Comparison of ENCODE assay signal across 19 cellular contexts in the genomic region with DNA sequence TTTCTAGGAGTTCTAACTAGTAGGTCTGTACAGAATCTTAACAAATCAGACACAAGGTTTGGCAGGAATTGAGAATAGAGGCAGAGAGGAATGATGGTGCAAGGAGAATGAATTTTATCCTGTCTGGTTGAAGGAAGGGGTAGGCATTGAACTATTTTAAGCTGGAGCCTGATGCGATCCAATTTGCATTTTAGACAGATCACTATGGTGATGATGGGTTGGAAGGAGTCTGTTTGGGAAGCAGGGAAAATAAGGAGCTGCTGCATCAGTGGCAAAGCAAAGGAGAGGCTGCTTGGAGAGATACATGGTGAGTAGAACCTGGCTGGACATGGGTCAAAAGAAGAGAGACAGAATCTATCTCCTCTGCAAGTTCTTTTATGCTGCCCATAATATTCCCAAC.
A peak's percentile ranks its signal among the peaks of the same experiment; 100 is the strongest.
DNase-seq lines count a peak whose midpoint lies in the region; ATAC-seq and TF ChIP-seq lines count a peak whose summit lies in the region.
"Had no signal": no experiment of that assay in that cellular context is flagged by ENCODE, and none has a peak within 500 bp of the region (broad histone marks: within the 10 kb centered on the region; RNA-seq: fewer than 3 reads in every experiment).

No MANE protein-coding gene starts in this region.

- no peaks in the 10 kb centered on the region for H3K9me1 ChIP-seq in IMR-90 (ENCODE audit: insufficient read depth, low read length)

- H4K20me1 ChIP-seq in IMR-90 (ENCODE audit: insufficient read depth, low read length) (no peaks in the 10 kb centered on the region), osteoblast (ENCODE audit: insufficient read depth, low read length) (no peaks in the 10 kb centered on the region)

- WGBS in IMR-90 (ENCODE audit: extremely low coverage in 2 of 2, insufficient read length in 1 of 2), 2 experiments: 89% methylated on average over 1 of the region's 1 CpG; no CpG with 5 or more reads in 1 of the 2 experiments
- 73% methylated on average over 1 of the region's 1 CpG for WGBS in esophagus muscularis mucosa
- 82 to 86% methylated on average over 1 of the region's 1 CpG for WGBS in lower leg skin, 2 donors

- in situ Hi-C loops in IMR-90 (cut with MboI; ENCODE audit: low sequenced_read_pairs): no loop called here

- H4K8ac ChIP-seq in IMR-90 (ENCODE audit: low read depth in 2 of 2, low read length in 2 of 2): peak overlapping the region in 1 of 2 experiments; percentile 54; a peak in 1 of 4 replicates

- H3K9ac ChIP-seq in IMR-90 (ENCODE audit: low read depth, low read length): no peak overlapping the region; the same call in 1 of the 2 replicates

- H2AK9ac ChIP-seq in IMR-90 (replicated peaks; ENCODE audit: low read depth, low read length, poor library complexity): no peak overlapping the region

- no peak for TF ChIP-seq EP300 in esophagus muscularis mucosa (IDR thresholded peaks at IDR 0.05)

- H2BK120ac ChIP-seq in IMR-90 (ENCODE audit: low read depth, low read length): peak overlapping the region; percentile 57

- H3K79me2 ChIP-seq in osteoblast (ENCODE audit: insufficient read depth, low read length): no peaks in the 10 kb centered on the region

- ATAC-seq in IMR-90 (ENCODE audit: low read depth): no peak
- ATAC-seq: Right ventricle myocardium inferior had no signal

- H3K23ac ChIP-seq in IMR-90 (ENCODE audit: low read depth, low read length): no peak overlapping the region

- peaks cover 5% of the 10 kb centered on the region for H3K4me1 ChIP-seq in IMR-90 (ENCODE audit: control insufficient read depth, insufficient read depth, low read length)
- H3K4me1 ChIP-seq in osteoblast (ENCODE audit: insufficient read depth, low read length): peaks cover 6% of the 10 kb centered on the region
- no peaks in the 10 kb centered on the region for H3K4me1 ChIP-seq in esophagus muscularis mucosa
- H3K4me1 ChIP-seq: SJSA1 had no signal

- H3K27ac ChIP-seq in IMR-90 (ENCODE audit: insufficient read depth, low read length): peak overlapping the region; percentile 83; the same call in 1 of the 2 replicates
- no peak overlapping the region for H3K27ac ChIP-seq in osteoblast (ENCODE audit: low read depth, low read length)
- H3K27ac ChIP-seq in esophagus muscularis mucosa (replicated peaks in 1 of 4): no peak overlapping the region
- H3K27ac ChIP-seq: C4-2B, SJSA1 had no signal

- POLR2A ChIA-PET in IMR-90 (lab: Charles Lee; ENCODE audit: unreplicated experiment): no interaction called here

- no peak for TF ChIP-seq POLR2A in IMR-90 (IDR thresholded peaks at IDR 0.05; ENCODE audit: low read depth, low read length)
- no peak for TF ChIP-seq POLR2A in esophagus muscularis mucosa (IDR thresholded peaks at IDR 0.05; ENCODE audit: low read depth)
- TF ChIP-seq POLR2A in lower leg skin (IDR thresholded peaks at IDR 0.05): no peak

- no peak overlapping the region for H3K56ac ChIP-seq in IMR-90 (ENCODE audit: extremely low read depth, insufficient read depth, low read length)

- H2AK5ac ChIP-seq in IMR-90 (ENCODE audit: low read depth, low read length): no peak overlapping the region; the same call in 1 of the 2 replicates

- intact Hi-C loops in IMR-90 (cut with micrococcal nuclease): loop anchor here (2.0 kb wide), 1 partner anchor 164 kb away; the partner anchor contains the start of gene STXBP5
- intact Hi-C loops in esophagus muscularis mucosa (cut with DNase I): no loop called here
- intact Hi-C loops in lower leg skin (cut with DNase I; ENCODE audit: low total_unique reads): no loop called here

- peak overlapping the region; percentile 59; the same call in 1 of the 2 replicates for H2BK20ac ChIP-seq in IMR-90 (ENCODE audit: low read depth, low read length)

- DNase-seq in IMR-90 (no peak), dedifferentiated amniotic fluid mesenchymal stem cell (ENCODE audit: extremely low spot score) (peak; percentile 17), osteoblast (ENCODE audit: insufficient read length, low spot score, missing footprints) (peak; percentile 5), dermis blood vessel endothelial cell (no peak), esophagus muscularis mucosa (ENCODE audit: extremely low spot score) (no peak), lower leg skin (ENCODE audit: low spot score in 2 of 2) (no peak)
- no peak for DNase-seq in NK-92 treated with Interleukin-12 subunit alpha and Interleukin-12 subunit beta, amount 100 ng/mL, for 24 hours (lab: John Stamatoyannopoulos, UW)
- DNase-seq: AML-193, DMS53, GDM1, Karpas-422, MV-4-11, NCI-H1105 treated with DMSO at 0.1 percent for 48 hours, NCI-H2081, NCI-H2171, NCI-H524 treated with DMSO at 0.1 percent for 48 hours had no signal

- TF ChIP-seq CTCF in IMR-90 (conservative IDR thresholded peaks at IDR 0.05; ENCODE audit: low read depth, low read length): no peak
- no peak for TF ChIP-seq CTCF in osteoblast (IDR thresholded peaks at IDR 0.05; ENCODE audit: extremely low read depth, low read depth, low read length)
- TF ChIP-seq CTCF in esophagus muscularis mucosa (IDR thresholded peaks at IDR 0.05): no peak
- no peak for TF ChIP-seq CTCF in lower leg skin (IDR thresholded peaks at IDR 0.05)

- no peaks in the 10 kb centered on the region for H3K36me3 ChIP-seq in IMR-90 (ENCODE audit: control insufficient read depth, insufficient read depth, low read length)
- no peaks in the 10 kb centered on the region for H3K36me3 ChIP-seq in osteoblast (ENCODE audit: insufficient read depth, low read length)
- no peaks in the 10 kb centered on the region for H3K36me3 ChIP-seq in esophagus muscularis mucosa
- H3K36me3 ChIP-seq: SJSA1 had no signal

- peak overlapping the region; percentile 66 for H3K4ac ChIP-seq in IMR-90 (ENCODE audit: low read depth, low read length)

- H2BK5ac ChIP-seq in IMR-90 (ENCODE audit: low read depth, low read length, poor library complexity, severe bottlenecking): peak overlapping the region; percentile 41

- H2AFZ ChIP-seq in IMR-90 (replicated peaks; ENCODE audit: low read length, poor library complexity): no peak overlapping the region
- peak overlapping the region; percentile 2 for H2AFZ ChIP-seq in osteoblast (ENCODE audit: low read length)

- H4K91ac ChIP-seq in IMR-90 (ENCODE audit: insufficient read depth, low read depth, low read length): no peak overlapping the region

- 0 out of 2 replicates have a peak overlapping the region, but pooled peaks have one; percentile 58 for H3K14ac ChIP-seq in IMR-90 (replicated peaks; ENCODE audit: low read depth, low read length)

- no peaks in the 10 kb centered on the region for H3K79me1 ChIP-seq in IMR-90 (ENCODE audit: low read depth in 1 of 2, low read length in 2 of 2)

- H3K18ac ChIP-seq in IMR-90 (ENCODE audit: low read depth, low read length): peak overlapping the region; percentile 87

- peak overlapping the region; percentile 21; the same call in 1 of the 3 replicates for H2BK15ac ChIP-seq in IMR-90 (ENCODE audit: low read depth, low read length)

- dilution Hi-C loops in IMR-90 (cut with HindIII; ENCODE audit: low sequenced_read_pairs, unreplicated experiment): no loop called here

- H3K4me2 ChIP-seq in IMR-90 (ENCODE audit: low read depth, low read length): no peak overlapping the region
- peak overlapping the region; percentile 9 for H3K4me2 ChIP-seq in osteoblast (ENCODE audit: insufficient read depth, low read length)

- H3K27me3 ChIP-seq in IMR-90 (ENCODE audit: control insufficient read depth, insufficient read depth, low read length) (no peaks in the 10 kb centered on the region), osteoblast (ENCODE audit: insufficient read depth, low read length) (no peaks in the 10 kb centered on the region), esophagus muscularis mucosa (no peaks in the 10 kb centered on the region)
- H3K27me3 ChIP-seq: SJSA1 had no signal

- H3K9me3 ChIP-seq in IMR-90 (ENCODE audit: control insufficient read depth, insufficient read depth, low read length) (peaks cover 6% of the 10 kb centered on the region), osteoblast (ENCODE audit: low read depth, low read length) (no peaks in the 10 kb centered on the region), esophagus muscularis mucosa (peaks cover 0 to 9% (median 0%) of the 10 kb centered on the region in 4 donors)
- H3K9me3 ChIP-seq: SJSA1 had no signal

- BruUV-seq in IMR-90 (replicated peaks; lab: Mats Ljungman, UMichigan): no TSS peak

- CTCF ChIA-PET in IMR-90 (lab: Yijun Ruan, JAX): no interaction called here

- H4K5ac ChIP-seq in IMR-90 (ENCODE audit: low read depth, low read length): peak overlapping the region; percentile 64; the same call in 1 of the 2 replicates

- no peak overlapping the region for H3K4me3 ChIP-seq in IMR-90 (ENCODE audit: insufficient read depth, low read depth, low read length)
- no peak overlapping the region for H3K4me3 ChIP-seq in osteoblast (ENCODE audit: insufficient read depth, low read length)
- no peak overlapping the region for H3K4me3 ChIP-seq in esophagus muscularis mucosa
- no peak overlapping the region for H3K4me3 ChIP-seq in lower leg skin (ENCODE audit: low read depth, poor library complexity, severe bottlenecking)
- H3K4me3 ChIP-seq: SJSA1 had no signal

- TF ChIP-seq RAD21 in IMR-90 (IDR thresholded peaks at IDR 0.05; ENCODE audit: low read length): no peak

TF ChIP-seq in IMR-90, 13 proteins besides CTCF, POLR2A, EP300 and RAD21 (continues in another document):
- TF ChIP-seq NFE2L2 (IDR thresholded peaks at IDR 0.05; ENCODE audit: low read depth, low read length): no peak
- TF ChIP-seq MXI1 (IDR thresholded peaks at IDR 0.05; ENCODE audit: borderline replicate concordance, low read depth, low read length): no peak
- TF ChIP-seq USF2 (IDR thresholded peaks at IDR 0.05; ENCODE audit: low read depth, low read length): no peak
- no peak for TF ChIP-seq CEBPB (IDR thresholded peaks at IDR 0.05; ENCODE audit: low read depth, low read length)
- no peak for TF ChIP-seq MAZ (IDR thresholded peaks at IDR 0.05; ENCODE audit: borderline replicate concordance, low read depth, low read length)
- no peak for TF ChIP-seq FOS (IDR thresholded peaks at IDR 0.05; ENCODE audit: low read depth, low read length)
- TF ChIP-seq ELK1 (IDR thresholded peaks at IDR 0.05; ENCODE audit: borderline replicate concordance, low read depth, low read length): no peak

Comparison
In these comparisons a context has a peak if more than half of its experiments do, and no peak if none do; other contexts are left out.
1. DNase-seq: peak in dedifferentiated amniotic fluid mesenchymal stem cell (single experiment) and osteoblast (single experiment); none in IMR-90 (single experiment), dermis blood vessel endothelial cell (single experiment), esophagus muscularis mucosa (single experiment), NK-92 treated with Interleukin-12 subunit alpha and Interleukin-12 subunit beta, amount 100 ng/mL, for 24 hours (single experiment) and lower leg skin (0 of 2).